ENCODE assay signal across 17 cellular contexts in genomic region chr5:95595289-95595931, GRCh38. TPM values are rescaled to one million over a fixed set of nuclear protein-coding genes. Genes with fewer than 3 reads are reported as not detected.
DNase-seq lines count a peak whose midpoint lies in the region; ATAC-seq, FAIRE-seq and TF ChIP-seq lines count a peak whose summit lies in the region.
"Had no signal": no experiment of that assay in that cellular context is flagged by ENCODE, and none has a peak within 500 bp of the region (broad histone marks: within the 10 kb centered on the region; RNA-seq: fewer than 3 reads in every experiment).

No MANE protein-coding gene starts in this region.

- no peak overlapping the region for H3K27ac ChIP-seq in small intestine (ENCODE audit: low read depth in 1 of 2, low read length in 1 of 2)
- H3K27ac ChIP-seq: SJCRH30 had no signal

- no peaks in the 10 kb centered on the region for H3K4me1 ChIP-seq in small intestine (ENCODE audit: control insufficient read depth in 2 of 2, insufficient read depth in 1 of 2, low read depth in 1 of 2, low read length in 1 of 2)
- H3K4me1 ChIP-seq: SJCRH30 had no signal

- H3K9me3 ChIP-seq in small intestine (ENCODE audit: control insufficient read depth, low read depth): no peaks in the 10 kb centered on the region
- H3K9me3 ChIP-seq: SJCRH30 had no signal

- no peak for DNase-seq in Right ventricle myocardium superior
- DNase-seq in Right ventricle myocardium inferior (ENCODE audit: missing footprints): no peak
- peak; percentile 39 for DNase-seq in M059J (ENCODE audit: low read depth)
- DNase-seq in bronchial epithelial cell (ENCODE audit: low read depth): peak; percentile 33
- peak; percentile 4 for DNase-seq in small intestine
- DNase-seq in activated CD8-positive, alpha-beta memory T cell treated with anti-CD3 and anti-CD28 coated beads for 24 hours: no peak
- no peak for DNase-seq in CD1c-positive myeloid dendritic cell (ENCODE audit: extremely low spot score)
- no peak for DNase-seq in activated gamma-delta T cell (lab: John Stamatoyannopoulos, UW)
- DNase-seq: ACHN; CD4-positive, alpha-beta memory T cell; EL; H7; NCI-H146; NCI-H446; SJCRH30 had no signal

- TF ChIP-seq CTCF in bronchial epithelial cell (IDR thresholded peaks at IDR 0.05; ENCODE audit: insufficient read depth, low read length, severe bottlenecking): no peak

- H3K36me3 ChIP-seq in bronchial epithelial cell (ENCODE audit: control insufficient read depth, insufficient read depth, low read length) (no peaks in the 10 kb centered on the region), small intestine (ENCODE audit: control insufficient read depth in 2 of 2, insufficient read depth in 2 of 2, low read length in 2 of 2) (no peaks in the 10 kb centered on the region)

- H3K27me3 ChIP-seq in bronchial epithelial cell (ENCODE audit: control insufficient read depth, insufficient read depth, low read length) (no peaks in the 10 kb centered on the region), small intestine (ENCODE audit: control insufficient read depth in 2 of 2, insufficient read depth in 2 of 2, low read length in 2 of 2) (no peaks in the 10 kb centered on the region)
- H3K27me3 ChIP-seq: SJCRH30 had no signal

- intact Hi-C loops in Right ventricle myocardium superior (cut with DNase I): no loop called here
- intact Hi-C loops in Right ventricle myocardium inferior (cut with DNase I): no loop called here

- WGBS in small intestine, 3 donors: 87 to 95% (median 92%) methylated on average over 3 of the region's 3 CpGs

- H3K4me3 ChIP-seq in bronchial epithelial cell (ENCODE audit: low read depth, low read length) (no peak overlapping the region), small intestine (ENCODE audit: low read depth in 1 of 2, low read length in 2 of 2) (no peak overlapping the region)
- H3K4me3 ChIP-seq: SJCRH30 had no signal

- ATAC-seq in Right ventricle myocardium superior (ENCODE audit: poor library complexity) (peak; percentile 41), Right ventricle myocardium inferior (no peak)

- no peak for FAIRE-seq in bronchial epithelial cell (lab: Jason Lieb, UNC)
- no peak for FAIRE-seq in small intestine (lab: Jason Lieb, UNC)
- FAIRE-seq: D721Med had no signal

RNA-seq across cellular contexts. Expression of gene GPR150, which starts 24.5 kb away (rescaled TPM):
- not detected for total RNA-seq in Right ventricle myocardium superior
- not detected for total RNA-seq in Right ventricle myocardium inferior
- 0.34 and 2.4 TPM in 2 replicates for total RNA-seq in M059J (2014; rRNA removed; shearing (Covaris generic))
- 0.26 TPM in 2 replicates for total RNA-seq in bronchial epithelial cell
- polyA plus RNA-seq in small intestine: under 1 TPM in 1 of 3 donors, not detected in 2; 0.15 TPM
- total RNA-seq: H7, RPMI7951, SJCRH30 had no signal

RNA-seq across cellular contexts. Expression of gene ARSK, which starts 40.5 kb away (rescaled TPM):
- total RNA-seq in Right ventricle myocardium superior: 4.1 TPM
- 4.7 TPM for total RNA-seq in Right ventricle myocardium inferior
- total RNA-seq in M059J (2014; rRNA removed; shearing (Covaris generic)): 12.3 and 13.4 TPM in 2 replicates
- 7.4 and 9.0 TPM in 2 replicates for total RNA-seq in bronchial epithelial cell
- polyA plus RNA-seq in small intestine: 1 to 10 TPM in 2 of 3 donors, under 1 TPM in 1; 0.89 to 3.5 (median 1.1) TPM

RNA-seq across cellular contexts. Expression of gene SKIC3, which starts 40.6 kb away (rescaled TPM):
- 57.6 TPM for total RNA-seq in Right ventricle myocardium superior
- total RNA-seq in Right ventricle myocardium inferior: 58.4 TPM
- 36.8 and 44.8 TPM in 2 replicates for total RNA-seq in M059J (2014; rRNA removed; shearing (Covaris generic))
- total RNA-seq in bronchial epithelial cell: 117 and 125 TPM in 2 replicates
- 10 to 100 TPM in 2 of 3 donors, 1 to 10 TPM in 1; 8.4 to 19.1 (median 15.2) TPM for polyA plus RNA-seq in small intestine

RNA-seq across cellular contexts. Expression of gene RFESD, which starts 51.2 kb away (rescaled TPM):
- total RNA-seq in Right ventricle myocardium superior (5.1 TPM), Right ventricle myocardium inferior (3.0 TPM), bronchial epithelial cell (1.6 and 2.2 TPM in 2 replicates)
- 1.6 and 1.7 TPM in 2 replicates for total RNA-seq in M059J (2014; rRNA removed; shearing (Covaris generic))
- 1 to 10 TPM in 1 of 3 donors, under 1 TPM in 1, not detected in 1; 0.27 to 1.4 TPM for polyA plus RNA-seq in small intestine

Comparison
In these comparisons a context has a peak if more than half of its experiments do, and no peak if none do; other contexts are left out.
1. DNase-seq: peak in M059J (single experiment), bronchial epithelial cell (single experiment) and small intestine (single experiment); none in Right ventricle myocardium superior (single experiment), Right ventricle myocardium inferior (single experiment), activated CD8-positive, alpha-beta memory T cell treated with anti-CD3 and anti-CD28 coated beads for 24 hours (single experiment), CD1c-positive myeloid dendritic cell (single experiment) and activated gamma-delta T cell (single experiment).